17 cellular contexts compared by ENCODE assay signal in the genomic region with DNA sequence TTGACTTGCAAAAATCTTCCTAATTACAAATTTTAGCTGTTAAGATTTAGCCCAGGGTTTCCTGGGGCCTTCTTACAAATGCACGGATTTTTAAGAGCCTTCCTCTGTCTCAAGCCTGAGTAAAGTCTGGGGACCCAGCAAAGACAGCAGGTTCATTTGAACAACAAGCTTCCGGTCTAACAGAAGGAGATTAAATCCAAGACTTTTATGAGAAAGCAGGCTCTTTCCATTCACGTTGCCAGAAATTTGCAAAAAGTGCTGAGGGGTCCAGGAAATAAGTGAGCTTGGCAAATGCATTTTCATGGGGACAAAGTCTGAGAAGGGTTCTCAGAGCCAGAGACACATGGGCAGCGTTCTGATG.
A peak's percentile ranks its signal among the peaks of the same experiment; 100 is the strongest.
DNase-seq lines count a peak whose midpoint lies in the region; ATAC-seq and TF ChIP-seq lines count a peak whose summit lies in the region.
"Had no signal": no experiment of that assay in that cellular context is flagged by ENCODE, and none has a peak within 500 bp of the region (broad histone marks: within the 10 kb centered on the region; RNA-seq: fewer than 3 reads in every experiment).

No MANE protein-coding gene starts in this region.

- peak overlapping the region; percentile 97 for H3K4me3 Mint-ChIP-seq in activated naive CD4-positive, alpha-beta T cell treated with anti-CD3 and anti-CD28 coated beads, Interleukin-2, amount 50 U/mL, for 24 hours

- H3K9me3 Mint-ChIP-seq in activated naive CD4-positive, alpha-beta T cell treated with anti-CD3 and anti-CD28 coated beads, Interleukin-2, amount 50 U/mL, for 24 hours, result no peaks in the 10 kb centered on the region

- H3K27ac ChIP-seq in Peyer's patch (peak overlapping the region; percentile 44 to 84 (median 58)), transverse colon (peak overlapping the region; percentile 47 to 55 (median 50))
- peak overlapping the region; percentile 83 for H3K27ac ChIP-seq in effector memory CD4-positive, alpha-beta T cell (ENCODE audit: insufficient read depth, low read length, poor library complexity, severe bottlenecking)
- H3K27ac ChIP-seq: HL-60, neutrophil had no signal

- intact Hi-C loops in transverse colon (cut with DNase I; ENCODE audit: low total_unique reads), result no loop called here

- no peaks in the 10 kb centered on the region for H3K36me3 ChIP-seq in Peyer's patch
- H3K36me3 ChIP-seq in effector memory CD4-positive, alpha-beta T cell (ENCODE audit: control insufficient read depth, insufficient read depth, low read length), result no peaks in the 10 kb centered on the region
- no peaks in the 10 kb centered on the region for H3K36me3 ChIP-seq in transverse colon
- H3K36me3 ChIP-seq: breast epithelium, neutrophil had no signal

- no peak for DNase-seq in activated naive CD4-positive, alpha-beta T cell treated with anti-CD3 and anti-CD28 coated beads, Interleukin-2, amount 50 U/mL, for 16 hours
- DNase-seq in Peyer's patch (no peak), transverse colon (no peak), NCI-H146 (lab: John Stamatoyannopoulos, UW) (no peak)
- DNase-seq in effector memory CD4-positive, alpha-beta T cell, result no peak
- DNase-seq: activated CD4-positive, CD25-positive, alpha-beta regulatory T cell; activated effector memory CD4-positive, alpha-beta T cell treated with anti-CD3 and anti-CD28 coated beads, Interleukin-2, amount 50 U/mL, for 16 hours; effector CD4-positive, alpha-beta T cell; Kasumi-1; SW 1271 had no signal

- H3K9me3 ChIP-seq in Peyer's patch, result no peaks in the 10 kb centered on the region
- no peaks in the 10 kb centered on the region for H3K9me3 ChIP-seq in effector memory CD4-positive, alpha-beta T cell (ENCODE audit: control insufficient read depth, low read length)
- no peaks in the 10 kb centered on the region for H3K9me3 ChIP-seq in transverse colon
- H3K9me3 ChIP-seq: breast epithelium, neutrophil had no signal

- H3K27me3 Mint-ChIP-seq in activated naive CD4-positive, alpha-beta T cell treated with anti-CD3 and anti-CD28 coated beads, Interleukin-2, amount 50 U/mL, for 24 hours, result no peaks in the 10 kb centered on the region

- TF ChIP-seq CTCF in Peyer's patch (IDR thresholded peaks at IDR 0.05), result no peak
- no peak for TF ChIP-seq CTCF in transverse colon (IDR thresholded peaks at IDR 0.05)

- ATAC-seq in GM19455 (IDR thresholded peaks at IDR 0.05; ENCODE audit: unreplicated experiment) (no peak), HG03469 (IDR thresholded peaks at IDR 0.05; ENCODE audit: unreplicated experiment) (no peak)
- ATAC-seq: sciatic nerve had no signal

- no peaks in the 10 kb centered on the region for H3K36me3 Mint-ChIP-seq in activated naive CD4-positive, alpha-beta T cell treated with anti-CD3 and anti-CD28 coated beads, Interleukin-2, amount 50 U/mL, for 24 hours

- H3K4me1 ChIP-seq in Peyer's patch (peaks cover 0 to 20% (median 1%) of the 10 kb centered on the region in 4 donors), transverse colon (peaks cover 4 to 42% (median 11%) of the 10 kb centered on the region in 4 donors)
- peaks cover 54% of the 10 kb centered on the region for H3K4me1 ChIP-seq in effector memory CD4-positive, alpha-beta T cell (ENCODE audit: control insufficient read depth, insufficient read depth, low read length, poor library complexity, severe bottlenecking)
- H3K4me1 ChIP-seq: breast epithelium had no signal

- H3K27ac Mint-ChIP-seq in activated naive CD4-positive, alpha-beta T cell treated with anti-CD3 and anti-CD28 coated beads, Interleukin-2, amount 50 U/mL, for 24 hours, result peak overlapping the region; percentile 99

- WGBS in transverse colon (ENCODE audit: low coverage in 1 of 2), 2 donors, result 62 to 65% methylated on average over 4 of the region's 4 CpGs

- no peak for TF ChIP-seq EP300 in transverse colon (IDR thresholded peaks at IDR 0.05; ENCODE audit: low read depth)

- H3K4me3 ChIP-seq in Peyer's patch (no peak overlapping the region), transverse colon (no peak overlapping the region)
- peak overlapping the region; percentile 77 for H3K4me3 ChIP-seq in effector memory CD4-positive, alpha-beta T cell (ENCODE audit: insufficient read depth, low read depth, low read length, poor library complexity, severe bottlenecking)
- H3K4me3 ChIP-seq: breast epithelium had no signal

- no peaks in the 10 kb centered on the region for H3K27me3 ChIP-seq in Peyer's patch
- no peaks in the 10 kb centered on the region for H3K27me3 ChIP-seq in effector memory CD4-positive, alpha-beta T cell (replicated peaks; ENCODE audit: control insufficient read depth, insufficient read depth, low read length, poor library complexity, severe bottlenecking)
- H3K27me3 ChIP-seq in transverse colon, result no peaks in the 10 kb centered on the region
- H3K27me3 ChIP-seq: breast epithelium had no signal

- TF ChIP-seq POLR2A in Peyer's patch (IDR thresholded peaks at IDR 0.05) (no peak), transverse colon (IDR thresholded peaks at IDR 0.05) (no peak)

- in situ Hi-C loops in transverse colon (cut with MboI; ENCODE audit: low pct_ligation_motif_present in 1 of 4, low pct_unique_long_range_greater_than_20kb in 1 of 4, low sequenced_read_pairs in 3 of 4), result no loop called here

- H3K4me1 Mint-ChIP-seq in activated naive CD4-positive, alpha-beta T cell treated with anti-CD3 and anti-CD28 coated beads, Interleukin-2, amount 50 U/mL, for 24 hours, result peaks cover 88% of the 10 kb centered on the region
